ENCODE assay signal across 8 cellular contexts in genomic region chr1:86706018-86706417, GRCh38. TPM values are rescaled to one million over a fixed set of nuclear protein-coding genes. Genes with fewer than 3 reads are reported as not detected.
DNase-seq lines count a peak whose midpoint lies in the region; ATAC-seq, FAIRE-seq and TF ChIP-seq lines count a peak whose summit lies in the region.

No MANE protein-coding gene starts in this region.

- H3K36me3 Mint-ChIP-seq in T-helper 2 cell treated with Interferon-gamma antibody and Interleukin-4, amounts not matched to agents 5 μg/mL and 100 μg/mL, for 36 hours (ENCODE audit: low read depth), result peaks cover 15% of the 10 kb centered on the region
- H3K36me3 Mint-ChIP-seq in activated T-helper 2 cell treated with anti-CD3 and anti-CD28 coated beads, Interferon-gamma antibody, Interleukin-2, Interleukin-4, amounts not matched to agents 10 μg/mL and 5 μg/mL and 100 μg/mL, durations not matched to agents 14 hours and 24 hours and 36 hours (ENCODE audit: low read depth), result peaks cover 23% of the 10 kb centered on the region

- no peaks in the 10 kb centered on the region for H3K9me3 ChIP-seq in testis

- peak overlapping the region; percentile 97 to 99 for H3K27ac ChIP-seq in testis

- peaks cover 6% of the 10 kb centered on the region for H3K27me3 Mint-ChIP-seq in T-helper 2 cell treated with Interferon-gamma antibody and Interleukin-4, amounts not matched to agents 5 μg/mL and 100 μg/mL, for 36 hours (ENCODE audit: low read depth)
- peaks cover 8% of the 10 kb centered on the region for H3K27me3 Mint-ChIP-seq in activated T-helper 2 cell treated with anti-CD3 and anti-CD28 coated beads, Interferon-gamma antibody, Interleukin-2, Interleukin-4, amounts not matched to agents 10 μg/mL and 5 μg/mL and 100 μg/mL, durations not matched to agents 14 hours and 24 hours and 36 hours (ENCODE audit: low read depth)

- no peaks in the 10 kb centered on the region for H3K27me3 ChIP-seq in testis

- peaks cover 41% of the 10 kb centered on the region for H3K4me1 Mint-ChIP-seq in T-helper 2 cell treated with Interferon-gamma antibody and Interleukin-4, amounts not matched to agents 5 μg/mL and 100 μg/mL, for 36 hours (ENCODE audit: low read depth)
- H3K4me1 Mint-ChIP-seq in activated T-helper 2 cell treated with anti-CD3 and anti-CD28 coated beads, Interferon-gamma antibody, Interleukin-2, Interleukin-4, amounts not matched to agents 10 μg/mL and 5 μg/mL and 100 μg/mL, durations not matched to agents 14 hours and 24 hours and 36 hours (ENCODE audit: low read depth), result peaks cover 40% of the 10 kb centered on the region

- no peak for TF ChIP-seq CTCF in testis (IDR thresholded peaks at IDR 0.05)

- intact Hi-C loops in activated T-helper 2 cell treated with anti-CD3 and anti-CD28 coated beads, Interferon-gamma antibody, Interleukin-2, Interleukin-4, amounts not matched to agents 10 μg/mL and 5 μg/mL and 100 μg/mL, durations not matched to agents 14 hours and 24 hours and 36 hours (cut with micrococcal nuclease), result loop anchor here (10.0 kb wide), 5 partner anchors 201 to 619 kb away; partner anchors contain the start of gene LMO4
- intact Hi-C loops in testis (cut with DNase I; ENCODE audit: low total_unique reads), result no loop called here

- no peak for ATAC-seq in GM21529 (IDR thresholded peaks at IDR 0.05; ENCODE audit: unreplicated experiment)

- DNase-seq in T-helper 2 cell treated with Interferon-gamma antibody and Interleukin-4, amounts not matched to agents 5 μg/mL and 100 μg/mL, for 36 hours (ENCODE audit: low spot score), result no peak
- DNase-seq in T-helper 2 cell (no peak), kidney tubule cell (ENCODE audit: low spot score) (peak; percentile 17), testis (no peak), NCI-H1092 (lab: John Stamatoyannopoulos, UW) (no peak), frontal cortex (ENCODE audit: low spot score in 2 of 2) (no peak)
- no peak for DNase-seq in activated T-helper 2 cell treated with anti-CD3 and anti-CD28 coated beads, Interferon-gamma antibody, Interleukin-2, Interleukin-4, amounts not matched to agents 10 μg/mL and 5 μg/mL and 100 μg/mL, durations not matched to agents 14 hours and 24 hours and 36 hours (ENCODE audit: low spot score)

- peak overlapping the region; percentile 99 for H3K27ac Mint-ChIP-seq in T-helper 2 cell treated with Interferon-gamma antibody and Interleukin-4, amounts not matched to agents 5 μg/mL and 100 μg/mL, for 36 hours
- peak overlapping the region; percentile 70 for H3K27ac Mint-ChIP-seq in activated T-helper 2 cell treated with anti-CD3 and anti-CD28 coated beads, Interferon-gamma antibody, Interleukin-2, Interleukin-4, amounts not matched to agents 10 μg/mL and 5 μg/mL and 100 μg/mL, durations not matched to agents 14 hours and 24 hours and 36 hours

- no peak for FAIRE-seq in frontal cortex (lab: Jason Lieb, UNC)

- no peaks in the 10 kb centered on the region for H3K36me3 ChIP-seq in testis (ENCODE audit: low read depth, missing control alignments)

- TF ChIP-seq POLR2A in testis (IDR thresholded peaks at IDR 0.05), result no peak

- WGBS in testis, 2 donors, result 0 to 9% methylated on average over 1 of the region's 1 CpG

- peak overlapping the region; percentile 95 for H3K4me3 ChIP-seq in testis

- peaks cover 15% of the 10 kb centered on the region for H3K4me1 ChIP-seq in testis

- peak overlapping the region; percentile 99 for H3K4me3 Mint-ChIP-seq in T-helper 2 cell treated with Interferon-gamma antibody and Interleukin-4, amounts not matched to agents 5 μg/mL and 100 μg/mL, for 36 hours
- peak overlapping the region; percentile 98 for H3K4me3 Mint-ChIP-seq in activated T-helper 2 cell treated with anti-CD3 and anti-CD28 coated beads, Interferon-gamma antibody, Interleukin-2, Interleukin-4, amounts not matched to agents 10 μg/mL and 5 μg/mL and 100 μg/mL, durations not matched to agents 14 hours and 24 hours and 36 hours (ENCODE audit: low read depth)

- H3K9me3 Mint-ChIP-seq in T-helper 2 cell treated with Interferon-gamma antibody and Interleukin-4, amounts not matched to agents 5 μg/mL and 100 μg/mL, for 36 hours, result no peaks in the 10 kb centered on the region
- H3K9me3 Mint-ChIP-seq in activated T-helper 2 cell treated with anti-CD3 and anti-CD28 coated beads, Interferon-gamma antibody, Interleukin-2, Interleukin-4, amounts not matched to agents 10 μg/mL and 5 μg/mL and 100 μg/mL, durations not matched to agents 14 hours and 24 hours and 36 hours, result no peaks in the 10 kb centered on the region

RNA-seq across cellular contexts. Expression of gene SH3GLB1, which starts 1.6 kb away (rescaled TPM):
- 60.5 and 65.7 TPM in 2 replicates for total RNA-seq in activated T-helper 2 cell treated with anti-CD3 and anti-CD28 coated beads, Interferon-gamma antibody, Interleukin-2, Interleukin-4, amounts not matched to agents 10 μg/mL and 5 μg/mL and 100 μg/mL, durations not matched to agents 14 hours and 24 hours and 36 hours
- total RNA-seq in testis, result 10 to 100 TPM; 58.9 to 72.4 TPM
- 242 TPM for polyA plus RNA-seq in testis (ENCODE audit: insufficient read depth, low read depth, low replicate concordance)
- 120 TPM for total RNA-seq in frontal cortex
